In genomic region chr18:26370037-26370436, GRCh38 we compare ENCODE assay signal across 30 cellular contexts.
"Had no signal": no experiment of that assay in that cellular context is flagged by ENCODE, and none has a peak within 500 bp of the region (broad histone marks: within the 10 kb centered on the region; RNA-seq: fewer than 3 reads in every experiment).

No MANE protein-coding gene starts in this region.

- DNase-seq: Karpas-422, Kasumi-1, KG1, MG63, MM.1S, MV-4-11, NCI-H1048, NCI-H1092, NCI-H1092 treated with DMSO at 0.1 percent for 48 hours, NCI-H1105, NCI-H1105 treated with DMSO at 0.1 percent for 48 hours, NCI-H1417, NCI-H1417 treated with DMSO at 0.1 percent for 48 hours, NCI-H1436, NCI-H1436 treated with DMSO at 0.1 percent for 48 hours, NCI-H146, NCI-H187, NCI-H187 treated with DMSO at 0.1 percent for 48 hours, NCI-H1930, NCI-H2029, NCI-H2029 treated with DMSO at 0.1 percent for 48 hours, NCI-H2081, NCI-H2081 treated with DMSO at 0.1 percent for 48 hours, NCI-H2107, NCI-H2171, NCI-H2227 treated with DMSO at 0.1 percent for 48 hours, NCI-H226, NCI-H345, NCI-H510A had no signal

- H3K4me3 ChIP-seq: MG63 had no signal

- H3K27me3 ChIP-seq: MG63 had no signal

- H3K4me2 ChIP-seq: KMS-11 had no signal

- H3K36me3 ChIP-seq: MG63 had no signal

- H3K9ac ChIP-seq: KMS-11 had no signal

- H3K9me3 ChIP-seq: MG63 had no signal

- H3K27ac ChIP-seq: KMS-11 had no signal
